In genomic region chr5:134541736-134542376, GRCh38 we compare ENCODE assay signal across 1 cellular context.
TF ChIP-seq lines count a peak whose summit lies in the region.

No MANE protein-coding gene starts in this region.

TF ChIP-seq in K562, 482 proteins besides CTCF, POLR2A, EP300 and RAD21 (continued from another document):
- peak; percentile 80 for TF ChIP-seq ZNF511 (CRISPR knock-in tag; IDR thresholded peaks at IDR 0.05)
- TF ChIP-seq REST (CRISPR knock-in tag; IDR thresholded peaks at IDR 0.05; ENCODE audit: low read depth) = peak; percentile 93
- TF ChIP-seq TFAP4 (CRISPR knock-in tag; IDR thresholded peaks at IDR 0.05; ENCODE audit: borderline replicate concordance) = peak; percentile 64; the same call in 1 of the 2 replicates
- TF ChIP-seq TEAD1 (CRISPR knock-in tag; IDR thresholded peaks at IDR 0.05) = 0 out of 4 replicates have a peak, but pooled peaks of 1 of the 2 experiments have one; percentile 48
- peak; percentile 96 for TF ChIP-seq EHMT2 (IDR thresholded peaks at IDR 0.05)
- 0 out of 2 replicates have a peak, but pooled peaks have one; percentile 38 for TF ChIP-seq CEBPG (CRISPR knock-in tag; IDR thresholded peaks at IDR 0.05)
- TF ChIP-seq CEBPG (tag; conservative IDR thresholded peaks at IDR 0.05 in 1 of 2, IDR thresholded peaks at IDR 0.05 in 1 of 2) = no peak
- TF ChIP-seq FOXP1 (CRISPR knock-in tag; IDR thresholded peaks at IDR 0.05) = peak; percentile 65; the same call in 1 of the 2 replicates
TF ChIP-seq in K562: peak in this region for 9.
